8 cellular contexts compared by ENCODE assay signal in genomic region chr5:138465288-138466057, GRCh38. TPM values are rescaled to one million over a fixed set of nuclear protein-coding genes. Genes with fewer than 3 reads are reported as not detected.
DNase-seq lines count a peak whose midpoint lies in the region; ATAC-seq lines count a peak whose summit lies in the region.

Gene EGR1 (plus strand): TSS chr5:138465479. CDS start chr5:138465762, 283 bp downstream.

- DNase-seq in DMS114 treated with DMSO at 0.1 percent for 48 hours (lab: John Stamatoyannopoulos, UW; ENCODE audit: unreplicated experiment) (peak; percentile 92), HuH-7 (ENCODE audit: low spot score) (peak; percentile 85), OCI-M1 (lab: John Stamatoyannopoulos, UW) (peak; percentile 96), activated T-cell treated with anti-CD3 and anti-CD28 coated beads for 4 hours (peak; percentile 96), epithelial cell of prostate (ENCODE audit: low read depth, low spot score) (no peak), mucosa of gallbladder (ENCODE audit: low spot score) (peak; percentile 97)
- DNase-seq in stimulated activated CD8-positive, alpha-beta memory T cell treated with anti-CD3 and anti-CD28 coated beads, Interleukin-4, amount 100 ng/mL, for 24 hours (ENCODE audit: low read depth), result peak; percentile 90

- H3K27ac ChIP-seq in epithelial cell of prostate, result peak within 1 kb of the TSS; percentile 96

- peak; percentile 61 for ATAC-seq in GM21528 (IDR thresholded peaks at IDR 0.05; ENCODE audit: low FRiP score, unreplicated experiment)

RNA-seq across cellular contexts. Expression of gene EGR1, which starts in this region (rescaled TPM):
- total RNA-seq in mucosa of gallbladder, result 98.5 TPM
